11 cellular contexts compared by ENCODE assay signal in the genomic region with DNA sequence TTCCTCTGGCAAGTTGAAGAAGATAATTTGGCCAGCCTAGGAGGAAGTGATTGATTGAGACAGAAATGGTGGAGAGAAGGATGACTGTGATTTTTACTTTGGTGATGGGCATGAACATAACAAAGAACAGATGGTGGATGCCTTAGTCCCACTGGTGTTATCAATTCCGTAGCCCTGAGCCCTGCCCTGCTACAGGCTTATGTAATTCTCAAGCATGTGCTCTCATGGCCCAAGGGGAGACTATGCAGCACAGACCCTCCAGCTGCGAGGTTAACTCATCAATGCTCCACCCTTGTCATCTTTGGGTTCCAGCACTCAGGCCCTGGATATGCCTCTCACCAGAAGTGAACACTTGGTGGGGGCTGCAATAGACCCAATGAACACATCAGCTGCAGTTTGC.
DNase-seq lines count a peak whose midpoint lies in the region; ATAC-seq and TF ChIP-seq lines count a peak whose summit lies in the region.
"Had no signal": no experiment of that assay in that cellular context is flagged by ENCODE, and none has a peak within 500 bp of the region (broad histone marks: within the 10 kb centered on the region; RNA-seq: fewer than 3 reads in every experiment).

No MANE protein-coding gene starts in this region.

- H3K4me2 ChIP-seq in OCI-LY3 (ENCODE audit: low read length) (0 out of 2 replicates have a peak overlapping the region, but pooled peaks have one; percentile 10), skeletal muscle satellite cell (ENCODE audit: low read length) (peak overlapping the region; percentile 62)

- peaks cover 24% of the 10 kb centered on the region for H3K36me3 Mint-ChIP-seq in T-helper 2 cell treated with Interferon-gamma antibody and Interleukin-4, amounts not matched to agents 5 μg/mL and 100 μg/mL, for 36 hours (ENCODE audit: low read depth)
- peaks cover 6% of the 10 kb centered on the region for H3K36me3 Mint-ChIP-seq in effector memory CD8-positive, alpha-beta T cell (ENCODE audit: insufficient read depth)
- no peaks in the 10 kb centered on the region for H3K36me3 Mint-ChIP-seq in MCF 10A (ENCODE audit: insufficient read depth, unreplicated experiment)

- H3K4me1 Mint-ChIP-seq in T-helper 2 cell treated with Interferon-gamma antibody and Interleukin-4, amounts not matched to agents 5 μg/mL and 100 μg/mL, for 36 hours (ENCODE audit: low read depth), result peaks cover 83% of the 10 kb centered on the region
- peaks cover 49 to 61% of the 10 kb centered on the region in 2 donors for H3K4me1 Mint-ChIP-seq in effector memory CD8-positive, alpha-beta T cell (ENCODE audit: low read depth in 2 of 2)
- H3K4me1 Mint-ChIP-seq in MCF 10A (ENCODE audit: insufficient read depth, unreplicated experiment), result peaks cover 14% of the 10 kb centered on the region

- H2AFZ ChIP-seq in OCI-LY3 (ENCODE audit: low read depth, low read length), result no peak overlapping the region

- H3K4me3 ChIP-seq in OCI-LY3 (ENCODE audit: low read length), result no peak overlapping the region
- H3K4me3 ChIP-seq in skeletal muscle satellite cell (ENCODE audit: low read length), result peak overlapping the region; percentile 30
- H3K4me3 ChIP-seq: HAP-1 had no signal

- TF ChIP-seq CTCF in OCI-LY3 (IDR thresholded peaks at IDR 0.05; ENCODE audit: low read depth, low read length) (no peak), MCF 10A (IDR thresholded peaks at IDR 0.05; ENCODE audit: unreplicated experiment) (no peak)

- H3K9me3 ChIP-seq in OCI-LY3 (ENCODE audit: insufficient read depth, low read length), result no peaks in the 10 kb centered on the region
- no peaks in the 10 kb centered on the region for H3K9me3 ChIP-seq in skeletal muscle satellite cell (replicated peaks; ENCODE audit: low read length)
- H3K9me3 ChIP-seq: HAP-1 had no signal

- POLR2A ChIA-PET in MCF 10A (lab: Yijun Ruan, JAX), result no interaction called here

- intact Hi-C loops in MCF 10A (cut with micrococcal nuclease), result no loop called here

- H3K79me2 ChIP-seq in OCI-LY3 (ENCODE audit: low read length), result no peaks in the 10 kb centered on the region

- peak overlapping the region; percentile 93 for H3K27ac Mint-ChIP-seq in T-helper 2 cell treated with Interferon-gamma antibody and Interleukin-4, amounts not matched to agents 5 μg/mL and 100 μg/mL, for 36 hours
- peak overlapping the region; percentile 87 to 89 for H3K27ac Mint-ChIP-seq in effector memory CD8-positive, alpha-beta T cell
- no peak overlapping the region for H3K27ac Mint-ChIP-seq in MCF 10A (ENCODE audit: low read depth, unreplicated experiment)

- no peaks in the 10 kb centered on the region for H3K9me3 Mint-ChIP-seq in T-helper 2 cell treated with Interferon-gamma antibody and Interleukin-4, amounts not matched to agents 5 μg/mL and 100 μg/mL, for 36 hours
- H3K9me3 Mint-ChIP-seq in effector memory CD8-positive, alpha-beta T cell, result no peaks in the 10 kb centered on the region
- H3K9me3 Mint-ChIP-seq in MCF 10A (ENCODE audit: unreplicated experiment), result no peaks in the 10 kb centered on the region

- H3K27me3 ChIP-seq in OCI-LY3 (ENCODE audit: low read depth, low read length) (peaks cover 52% of the 10 kb centered on the region), skeletal muscle satellite cell (ENCODE audit: control insufficient read depth, insufficient read depth, low read length) (no peaks in the 10 kb centered on the region)

- no peak overlapping the region for H3K9ac ChIP-seq in OCI-LY3 (ENCODE audit: low read length)
- H3K9ac ChIP-seq in skeletal muscle satellite cell (ENCODE audit: low read depth, low read length), result no peak overlapping the region

- H3K4me1 ChIP-seq in OCI-LY3 (ENCODE audit: low read length), result peaks cover 30% of the 10 kb centered on the region
- H3K4me1 ChIP-seq in skeletal muscle satellite cell (ENCODE audit: control insufficient read depth, insufficient read depth, low read length), result peaks cover 13% of the 10 kb centered on the region

- peak overlapping the region; percentile 84 for H3K4me3 Mint-ChIP-seq in T-helper 2 cell treated with Interferon-gamma antibody and Interleukin-4, amounts not matched to agents 5 μg/mL and 100 μg/mL, for 36 hours
- peak overlapping the region; percentile 75 to 76 for H3K4me3 Mint-ChIP-seq in effector memory CD8-positive, alpha-beta T cell
- H3K4me3 Mint-ChIP-seq in MCF 10A (ENCODE audit: unreplicated experiment), result no peak overlapping the region

- no TSS peak for BruUV-seq in MCF 10A (replicated peaks; lab: Mats Ljungman, UMichigan)

- ATAC-seq in effector memory CD8-positive, alpha-beta T cell (replicated peaks), result no peak
- no peak for ATAC-seq in HG03469 (IDR thresholded peaks at IDR 0.05; ENCODE audit: unreplicated experiment)

- H3K27me3 Mint-ChIP-seq in T-helper 2 cell treated with Interferon-gamma antibody and Interleukin-4, amounts not matched to agents 5 μg/mL and 100 μg/mL, for 36 hours (ENCODE audit: low read depth), result no peaks in the 10 kb centered on the region
- no peaks in the 10 kb centered on the region for H3K27me3 Mint-ChIP-seq in effector memory CD8-positive, alpha-beta T cell
- H3K27me3 Mint-ChIP-seq in MCF 10A (ENCODE audit: insufficient read depth, unreplicated experiment), result no peaks in the 10 kb centered on the region

- CTCF ChIA-PET in MCF 10A (lab: Yijun Ruan, JAX), result interaction anchor here (0.6 to 1.2 kb wide), 3 partner anchors 16 to 125 kb away, joined by 3 read pairs; partner anchors contain the start of gene LRRC8C

- DNase-seq in T-helper 2 cell treated with Interferon-gamma antibody and Interleukin-4, amounts not matched to agents 5 μg/mL and 100 μg/mL, for 36 hours (ENCODE audit: low spot score), result no peak
- no peak for DNase-seq in T-helper 2 cell
- no peak for DNase-seq in effector memory CD8-positive, alpha-beta T cell
- no peak for DNase-seq in MCF 10A (ENCODE audit: unreplicated experiment)
- no peak for DNase-seq in NCI-H1694 treated with DMSO at 0.1 percent for 48 hours (lab: John Stamatoyannopoulos, UW)
- DNase-seq: activated CD4-positive, CD25-positive, alpha-beta regulatory T cell treated with anti-CD3 and anti-CD28 coated beads, Interleukin-2, amount 50 U/mL, for 72 hours; NCI-H146 had no signal

- no peak overlapping the region for H3K27ac ChIP-seq in OCI-LY3 (ENCODE audit: low read length)

- no peaks in the 10 kb centered on the region for H3K36me3 ChIP-seq in OCI-LY3 (replicated peaks; ENCODE audit: low read depth, low read length)
- H3K36me3 ChIP-seq in skeletal muscle satellite cell (ENCODE audit: insufficient read depth, low read length), result no peaks in the 10 kb centered on the region
- H3K36me3 ChIP-seq: HAP-1 had no signal

- H4K20me1 ChIP-seq in OCI-LY3 (ENCODE audit: insufficient read depth, low read length), result no peaks in the 10 kb centered on the region
